18 cellular contexts compared by ENCODE assay signal in genomic region chr11:128902515-128903066, GRCh38. TPM values are rescaled to one million over a fixed set of nuclear protein-coding genes. Genes with fewer than 3 reads are reported as not detected.
DNase-seq lines count a peak whose midpoint lies in the region; ATAC-seq and TF ChIP-seq lines count a peak whose summit lies in the region.
"Had no signal": no experiment of that assay in that cellular context is flagged by ENCODE, and none has a peak within 500 bp of the region (broad histone marks: within the 10 kb centered on the region; RNA-seq: fewer than 3 reads in every experiment).

No MANE protein-coding gene starts in this region.

- H3K9ac ChIP-seq in HUES6 (ENCODE audit: low read length): no peak overlapping the region

- H3K27ac ChIP-seq in HUES6 (ENCODE audit: low read depth, low read length): no peak overlapping the region

- H3K9me3 Mint-ChIP-seq in brain (peaks cover 0 to 9% (median 4%) of the 10 kb centered on the region in 5 experiments), type B pancreatic cell (no peaks in the 10 kb centered on the region)
- H3K9me3 Mint-ChIP-seq: activated CD4-positive, alpha-beta memory T cell treated with anti-CD3 and anti-CD28 coated beads for 36 hours; activated T-helper 1 cell treated with anti-CD3 and anti-CD28 coated beads, Interleukin-12 subunit alpha, Interleukin-12 subunit beta, Interleukin-2, Interleukin-4 antibody, amounts not matched to agents 30 ng/mL and 10 ng/mL and 1 ng/mL, durations not matched to agents 14 hours and 24 hours and 36 hours; CD4-positive, alpha-beta memory T cell had no signal

- H3K27me3 Mint-ChIP-seq in brain (peaks cover 50% of the 10 kb centered on the region), type B pancreatic cell (peaks cover 82% of the 10 kb centered on the region)

- TF ChIP-seq CTCF in brain (conservative IDR thresholded peaks at IDR 0.05) (no peak), type B pancreatic cell (conservative IDR thresholded peaks at IDR 0.05) (no peak)

- H3K9me3 ChIP-seq in HUES6 (ENCODE audit: control insufficient read depth, insufficient read depth, low read depth, low read length): no peaks in the 10 kb centered on the region
- H3K9me3 ChIP-seq: right atrium auricular region had no signal

- DNase-seq in iris pigment epithelial cell (ENCODE audit: low read depth) (peak; percentile 74), type B pancreatic cell (ENCODE audit: extremely low spot score, unreplicated experiment) (no peak), DMS114 treated with DMSO at 0.1 percent for 48 hours (lab: John Stamatoyannopoulos, UW; ENCODE audit: unreplicated experiment) (no peak), DMS153 (lab: John Stamatoyannopoulos, UW) (no peak)
- DNase-seq: activated CD4-positive, alpha-beta memory T cell treated with anti-CD3 and anti-CD28 coated beads for 36 hours; CD4-positive, alpha-beta memory T cell; naive B cell; NCI-H2029; NCI-H82; Right ventricle myocardium superior; stimulated activated naive CD4-positive, alpha-beta T cell had no signal

- H3K4me3 ChIP-seq in HUES6 (ENCODE audit: low read depth, low read length): 0 out of 2 replicates have a peak overlapping the region, but pooled peaks have one; percentile 17
- H3K4me3 ChIP-seq: right atrium auricular region had no signal

- peaks cover 93% of the 10 kb centered on the region for H3K27me3 ChIP-seq in HUES6 (ENCODE audit: control insufficient read depth, insufficient read depth, low read length)
- H3K27me3 ChIP-seq: right atrium auricular region had no signal

- H3K27ac Mint-ChIP-seq in brain (peak overlapping the region in 2 of 5 experiments; percentile 72 to 83), type B pancreatic cell (peak overlapping the region; percentile 19)
- H3K27ac Mint-ChIP-seq: activated CD4-positive, alpha-beta memory T cell treated with anti-CD3 and anti-CD28 coated beads for 36 hours; activated T-helper 1 cell treated with anti-CD3 and anti-CD28 coated beads, Interleukin-12 subunit alpha, Interleukin-12 subunit beta, Interleukin-2, Interleukin-4 antibody, amounts not matched to agents 30 ng/mL and 10 ng/mL and 1 ng/mL, durations not matched to agents 14 hours and 24 hours and 36 hours; naive B cell had no signal

- peaks cover 54% of the 10 kb centered on the region for H3K4me1 Mint-ChIP-seq in brain
- H3K4me1 Mint-ChIP-seq in type B pancreatic cell (ENCODE audit: unreplicated experiment): peaks cover 24% of the 10 kb centered on the region

- H3K36me3 Mint-ChIP-seq in brain: no peaks in the 10 kb centered on the region
- no peaks in the 10 kb centered on the region for H3K36me3 Mint-ChIP-seq in type B pancreatic cell
- H3K36me3 Mint-ChIP-seq: activated CD4-positive, alpha-beta memory T cell treated with anti-CD3 and anti-CD28 coated beads for 36 hours; CD4-positive, alpha-beta memory T cell; naive B cell had no signal

- H3K36me3 ChIP-seq in HUES6 (ENCODE audit: control insufficient read depth, insufficient read depth, low read length): no peaks in the 10 kb centered on the region
- H3K36me3 ChIP-seq: right atrium auricular region had no signal

- H3K4me1 ChIP-seq in HUES6 (ENCODE audit: control insufficient read depth, insufficient read depth, low read length): peaks cover 37% of the 10 kb centered on the region

- H3K4me3 Mint-ChIP-seq in brain: peak overlapping the region in 3 of 5 experiments; percentile 23 to 76 (median 73)
- no peak overlapping the region for H3K4me3 Mint-ChIP-seq in type B pancreatic cell
- H3K4me3 Mint-ChIP-seq: activated CD4-positive, alpha-beta memory T cell treated with anti-CD3 and anti-CD28 coated beads for 36 hours; activated T-helper 1 cell treated with anti-CD3 and anti-CD28 coated beads, Interleukin-12 subunit alpha, Interleukin-12 subunit beta, Interleukin-2, Interleukin-4 antibody, amounts not matched to agents 30 ng/mL and 10 ng/mL and 1 ng/mL, durations not matched to agents 14 hours and 24 hours and 36 hours had no signal

- ATAC-seq in HG02852 (IDR thresholded peaks at IDR 0.05; ENCODE audit: unreplicated experiment): no peak
- ATAC-seq: HCT116 had no signal

RNA-seq across cellular contexts. Expression of gene KCNJ5, which starts 11.4 kb away (rescaled TPM):
- 1.3 TPM for polyA plus RNA-seq in brain (ENCODE audit: insufficient read depth, low read depth, low replicate concordance)
- total RNA-seq in type B pancreatic cell (ENCODE audit: low replicate concordance): 0.90 and 1.6 TPM in 2 replicates
- total RNA-seq: activated CD4-positive, alpha-beta memory T cell treated with anti-CD3 and anti-CD28 coated beads for 36 hours; activated T-helper 1 cell treated with anti-CD3 and anti-CD28 coated beads, Interleukin-12 subunit alpha, Interleukin-12 subunit beta, Interleukin-2, Interleukin-4 antibody, amounts not matched to agents 30 ng/mL and 10 ng/mL and 1 ng/mL, durations not matched to agents 14 hours and 24 hours and 36 hours had no signal
- polyA plus RNA-seq: CD4-positive, alpha-beta memory T cell had no signal

RNA-seq across cellular contexts. Expression of gene KCNJ1, which starts 35.5 kb away (rescaled TPM):
- not detected for polyA plus RNA-seq in brain (ENCODE audit: insufficient read depth, low read depth, low replicate concordance)
- 0.27 TPM in 1 of 2 replicates, not detected in the other for total RNA-seq in type B pancreatic cell (ENCODE audit: low replicate concordance)
- total RNA-seq: activated CD4-positive, alpha-beta memory T cell treated with anti-CD3 and anti-CD28 coated beads for 36 hours; activated T-helper 1 cell treated with anti-CD3 and anti-CD28 coated beads, Interleukin-12 subunit alpha, Interleukin-12 subunit beta, Interleukin-2, Interleukin-4 antibody, amounts not matched to agents 30 ng/mL and 10 ng/mL and 1 ng/mL, durations not matched to agents 14 hours and 24 hours and 36 hours; right atrium auricular region; Right ventricle myocardium superior had no signal
- polyA plus RNA-seq: aorta had no signal

RNA-seq across cellular contexts. Expression of gene TP53AIP1, which starts 40.1 kb away (rescaled TPM):
- 0.44 TPM for polyA plus RNA-seq in brain (ENCODE audit: insufficient read depth, low read depth, low replicate concordance)
- total RNA-seq in type B pancreatic cell (ENCODE audit: low replicate concordance): 0.24 and 0.69 TPM in 2 replicates
- total RNA-seq: activated CD4-positive, alpha-beta memory T cell treated with anti-CD3 and anti-CD28 coated beads for 36 hours; activated T-helper 1 cell treated with anti-CD3 and anti-CD28 coated beads, Interleukin-12 subunit alpha, Interleukin-12 subunit beta, Interleukin-2, Interleukin-4 antibody, amounts not matched to agents 30 ng/mL and 10 ng/mL and 1 ng/mL, durations not matched to agents 14 hours and 24 hours and 36 hours; aorta; CD4-positive, alpha-beta memory T cell; right atrium auricular region; Right ventricle myocardium superior had no signal
- polyA plus RNA-seq: aorta; CD4-positive, alpha-beta memory T cell had no signal
